Comparison of ENCODE assay signal across 10 cellular contexts in genomic region chr13:96771501-96772367, GRCh38.
DNase-seq lines count a peak whose midpoint lies in the region; ATAC-seq and TF ChIP-seq lines count a peak whose summit lies in the region.
"Had no signal": no experiment of that assay in that cellular context is flagged by ENCODE, and none has a peak within 500 bp of the region (broad histone marks: within the 10 kb centered on the region; RNA-seq: fewer than 3 reads in every experiment).

No MANE protein-coding gene starts in this region.

- CTCF ChIA-PET in CD4-positive, alpha-beta T cell (lab: Charles Lee) = no interaction called here

- H3K4me1 Mint-ChIP-seq in CD4-positive, alpha-beta T cell (ENCODE audit: low read depth) = no peaks in the 10 kb centered on the region
- no peaks in the 10 kb centered on the region for H3K4me1 Mint-ChIP-seq in natural killer cell treated with Interleukin-12 subunit alpha and Interleukin-12 subunit beta and Interleukin-15 and Interleukin-18, amount 100 ng/mL, for 72 hours (ENCODE audit: low read depth in 2 of 2)

- H3K27me3 ChIP-seq in esophagus (ENCODE audit: control insufficient read depth in 1 of 2, insufficient read depth in 2 of 2, low read length in 2 of 2) = no peaks in the 10 kb centered on the region
- no peaks in the 10 kb centered on the region for H3K27me3 ChIP-seq in CD4-positive, alpha-beta T cell (ENCODE audit: control insufficient read depth, insufficient read depth, low read length)

- ATAC-seq in GM18858 (IDR thresholded peaks at IDR 0.05; ENCODE audit: unreplicated experiment) (peak; percentile 88), GM21526 (IDR thresholded peaks at IDR 0.05; ENCODE audit: low FRiP score, unreplicated experiment) (peak; percentile 71), HG03342 (IDR thresholded peaks at IDR 0.05; ENCODE audit: unreplicated experiment) (peak; percentile 96)
- no peak for ATAC-seq in CD4-positive, alpha-beta T cell (ENCODE audit: poor library complexity)
- ATAC-seq in natural killer cell treated with Interleukin-12 subunit alpha and Interleukin-12 subunit beta and Interleukin-15 and Interleukin-18, amount 100 ng/mL, for 72 hours = no peak

- no peak overlapping the region for H3K27ac Mint-ChIP-seq in CD4-positive, alpha-beta T cell
- no peak overlapping the region for H3K27ac Mint-ChIP-seq in natural killer cell treated with Interleukin-12 subunit alpha and Interleukin-12 subunit beta and Interleukin-15 and Interleukin-18, amount 100 ng/mL, for 72 hours

- no peak for TF ChIP-seq CTCF in CD4-positive, alpha-beta T cell (IDR thresholded peaks at IDR 0.05)

- H3K9me3 Mint-ChIP-seq in CD4-positive, alpha-beta T cell = peaks cover 9% of the 10 kb centered on the region
- peaks cover 15% of the 10 kb centered on the region for H3K9me3 Mint-ChIP-seq in natural killer cell treated with Interleukin-12 subunit alpha and Interleukin-12 subunit beta and Interleukin-15 and Interleukin-18, amount 100 ng/mL, for 72 hours

- H3K4me1 ChIP-seq in esophagus (ENCODE audit: control insufficient read depth in 2 of 2, insufficient read depth in 2 of 2, low read length in 1 of 2) = peaks cover 0 to 3% of the 10 kb centered on the region in 2 donors

- no peaks in the 10 kb centered on the region for H3K27me3 Mint-ChIP-seq in CD4-positive, alpha-beta T cell
- H3K27me3 Mint-ChIP-seq in natural killer cell treated with Interleukin-12 subunit alpha and Interleukin-12 subunit beta and Interleukin-15 and Interleukin-18, amount 100 ng/mL, for 72 hours = no peaks in the 10 kb centered on the region

- WGBS in esophagus, 2 donors = 49 to 53% methylated on average over 6 of the region's 6 CpGs

- intact Hi-C loops in CD4-positive, alpha-beta T cell (cut with DNase I, micrococcal nuclease) = no loop called here

- H3K4me3 Mint-ChIP-seq in CD4-positive, alpha-beta T cell = no peak overlapping the region
- H3K4me3 Mint-ChIP-seq in natural killer cell treated with Interleukin-12 subunit alpha and Interleukin-12 subunit beta and Interleukin-15 and Interleukin-18, amount 100 ng/mL, for 72 hours = no peak overlapping the region

- no peak for DNase-seq in CD4-positive, alpha-beta T cell
- no peak for DNase-seq in activated CD4-positive, alpha-beta T cell treated with anti-CD3 and anti-CD28 coated beads for 1 hour
- no peak for DNase-seq in natural killer cell treated with Interleukin-12 subunit alpha and Interleukin-12 subunit beta and Interleukin-15 and Interleukin-18, amount 100 ng/mL, for 72 hours (ENCODE audit: low spot score)
- no peak for DNase-seq in activated CD8-positive, alpha-beta memory T cell treated with anti-CD3 and anti-CD28 coated beads, Interleukin-2, amount 50 U/mL, for 4 hours
- DNase-seq: activated effector memory CD4-positive, alpha-beta T cell treated with Interleukin-2 at 50 U/mL for 16 hours; NCI-H2107 had no signal

- H3K36me3 Mint-ChIP-seq in CD4-positive, alpha-beta T cell (ENCODE audit: low read depth) = no peaks in the 10 kb centered on the region
- H3K36me3 Mint-ChIP-seq in natural killer cell treated with Interleukin-12 subunit alpha and Interleukin-12 subunit beta and Interleukin-15 and Interleukin-18, amount 100 ng/mL, for 72 hours = peaks cover 9% of the 10 kb centered on the region

- POLR2A ChIA-PET in CD4-positive, alpha-beta T cell (lab: Charles Lee) = no interaction called here

- H3K9me3 ChIP-seq in esophagus (ENCODE audit: control insufficient read depth in 2 of 2, insufficient read depth in 1 of 2, low read depth in 1 of 2, low read length in 1 of 2) = no peaks in the 10 kb centered on the region
- H3K9me3 ChIP-seq in CD4-positive, alpha-beta T cell (ENCODE audit: control insufficient read depth, low read length) = no peaks in the 10 kb centered on the region

- no peaks in the 10 kb centered on the region for H3K36me3 ChIP-seq in esophagus (ENCODE audit: control insufficient read depth in 2 of 2, insufficient read depth in 2 of 2, low read length in 1 of 2)

- H3K4me3 ChIP-seq in esophagus (ENCODE audit: low read depth in 1 of 2, low read length in 2 of 2) = no peak overlapping the region

- peak overlapping the region; percentile 26 to 42 for H3K27ac ChIP-seq in esophagus (ENCODE audit: low read depth in 2 of 2, low read length in 1 of 2)
- H3K27ac ChIP-seq in CD4-positive, alpha-beta T cell (ENCODE audit: low read depth, low read length) = no peak overlapping the region

Comparison
In these comparisons a context has a peak if more than half of its experiments do, and no peak if none do; other contexts are left out.
1. ATAC-seq: peak in GM18858 (single experiment), GM21526 (single experiment) and HG03342 (single experiment); none in CD4-positive, alpha-beta T cell (single experiment) and natural killer cell treated with Interleukin-12 subunit alpha and Interleukin-12 subunit beta and Interleukin-15 and Interleukin-18, amount 100 ng/mL, for 72 hours (0 of 2).